8 cellular contexts compared by ENCODE assay signal in the genomic region with DNA sequence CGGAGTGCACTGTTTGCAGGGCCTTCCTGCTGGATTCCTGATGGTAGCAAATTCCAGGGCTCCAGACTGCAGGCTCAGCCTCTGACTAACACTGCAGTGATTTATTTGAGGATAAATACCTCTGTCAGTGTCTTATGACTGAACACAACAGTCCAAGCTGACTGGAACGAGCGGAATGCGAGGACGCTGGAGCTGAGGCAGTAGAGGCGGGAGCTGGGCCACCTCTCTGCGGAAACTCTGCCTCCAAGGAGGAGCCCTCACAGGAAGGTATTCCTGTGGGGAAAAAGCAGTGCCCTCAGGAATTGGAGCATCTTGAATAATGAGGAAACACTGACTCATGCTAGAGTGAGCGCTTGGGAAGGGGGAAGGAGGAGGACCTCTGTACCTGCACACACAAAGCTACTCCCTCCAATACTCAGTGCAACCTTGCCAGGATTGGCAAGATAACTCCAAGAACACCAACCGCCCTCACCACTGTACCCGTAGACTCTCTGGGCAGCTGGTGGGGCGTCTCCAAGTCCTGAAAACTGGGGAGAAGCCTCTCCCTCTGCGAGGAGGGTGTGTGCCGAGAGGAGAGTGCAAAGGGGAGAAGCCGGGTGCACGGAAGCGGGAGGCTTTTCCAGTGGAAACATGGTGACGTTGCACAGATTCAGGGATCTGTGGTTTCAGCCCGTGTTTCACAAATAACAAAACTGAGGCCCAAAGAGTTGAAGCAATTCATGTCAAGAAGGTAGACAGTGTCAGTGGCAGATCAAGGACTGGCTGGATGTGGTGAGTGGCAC. TPM values are rescaled to one million over a fixed set of nuclear protein-coding genes. Genes with fewer than 3 reads are reported as not detected.
DNase-seq lines count a peak whose midpoint lies in the region; ATAC-seq and TF ChIP-seq lines count a peak whose summit lies in the region.

No MANE protein-coding gene starts in this region.

- no peak for ATAC-seq in stimulated activated effector memory CD8-positive, alpha-beta T cell treated with anti-CD3 and anti-CD28 coated beads, Interleukin-12 subunit alpha, Interleukin-12 subunit beta, amount 100 ng/mL, for 72 hours
- no peak for ATAC-seq in GM18517 (IDR thresholded peaks at IDR 0.05; ENCODE audit: unreplicated experiment)

- DNase-seq in breast epithelium (ENCODE audit: low spot score in 2 of 2) (peak; percentile 83 to 95), islet precursor cell (peak; percentile 100), NAMALWA (ENCODE audit: low spot score) (no peak), AML-193 (lab: John Stamatoyannopoulos, UW) (no peak), CD1c-positive myeloid dendritic cell (ENCODE audit: extremely low spot score) (no peak)
- no peak for DNase-seq in stimulated activated effector memory CD8-positive, alpha-beta T cell treated with anti-CD3 and anti-CD28 coated beads, Interleukin-12 subunit alpha, Interleukin-12 subunit beta, amount 100 ng/mL, for 72 hours (ENCODE audit: low spot score in 2 of 2)

- H3K4me1 ChIP-seq in HUES64 (ENCODE audit: insufficient read depth, low read length) (peaks cover 53% of the 10 kb centered on the region), breast epithelium (peaks cover 7 to 10% of the 10 kb centered on the region in 2 donors)

- peaks cover 32% of the 10 kb centered on the region for H3K4me1 Mint-ChIP-seq in stimulated activated effector memory CD8-positive, alpha-beta T cell treated with anti-CD3 and anti-CD28 coated beads, Interleukin-12 subunit alpha, Interleukin-12 subunit beta, amount 100 ng/mL, for 72 hours

- 54% methylated on average over 17 of the region's 18 CpGs for WGBS in HUES64

- H3K36me3 Mint-ChIP-seq in stimulated activated effector memory CD8-positive, alpha-beta T cell treated with anti-CD3 and anti-CD28 coated beads, Interleukin-12 subunit alpha, Interleukin-12 subunit beta, amount 100 ng/mL, for 72 hours = peaks cover 49% of the 10 kb centered on the region

- H3K4me3 ChIP-seq in HUES64 (ENCODE audit: low read length) (no peak overlapping the region), breast epithelium (peak overlapping the region in 1 of 3 donors; percentile 5)

- no peak for TF ChIP-seq POLR2A in breast epithelium (IDR thresholded peaks at IDR 0.05)

- peak overlapping the region; percentile 89 for H3K27ac ChIP-seq in HUES64 (ENCODE audit: low read depth, low read length)
- H3K27ac ChIP-seq in breast epithelium = peak overlapping the region; percentile 89 to 91

- H3K27ac Mint-ChIP-seq in stimulated activated effector memory CD8-positive, alpha-beta T cell treated with anti-CD3 and anti-CD28 coated beads, Interleukin-12 subunit alpha, Interleukin-12 subunit beta, amount 100 ng/mL, for 72 hours = peak overlapping the region; percentile 52

- intact Hi-C loops in breast epithelium (cut with DNase I; ENCODE audit: low total_unique reads) = loop anchor here (5.0 kb wide), 1 partner anchor 293 kb away; no protein-coding TSS in a partner anchor

- no peak for TF ChIP-seq CTCF in breast epithelium (IDR thresholded peaks at IDR 0.05)

- H3K9me3 ChIP-seq in HUES64 (ENCODE audit: insufficient read depth, low read depth, low read length) = no peaks in the 10 kb centered on the region
- no peaks in the 10 kb centered on the region for H3K9me3 ChIP-seq in breast epithelium

- no peaks in the 10 kb centered on the region for H3K27me3 ChIP-seq in HUES64 (ENCODE audit: insufficient read depth, low read length)
- no peaks in the 10 kb centered on the region for H3K27me3 ChIP-seq in breast epithelium

- H3K9me3 Mint-ChIP-seq in stimulated activated effector memory CD8-positive, alpha-beta T cell treated with anti-CD3 and anti-CD28 coated beads, Interleukin-12 subunit alpha, Interleukin-12 subunit beta, amount 100 ng/mL, for 72 hours = peaks cover 5% of the 10 kb centered on the region

- H3K9ac ChIP-seq in HUES64 (ENCODE audit: low read depth, low read length) = peak overlapping the region; percentile 33; the same call in 1 of the 2 replicates

- no peak overlapping the region for H3K4me3 Mint-ChIP-seq in stimulated activated effector memory CD8-positive, alpha-beta T cell treated with anti-CD3 and anti-CD28 coated beads, Interleukin-12 subunit alpha, Interleukin-12 subunit beta, amount 100 ng/mL, for 72 hours

- peaks cover 17% of the 10 kb centered on the region for H3K36me3 ChIP-seq in HUES64 (ENCODE audit: insufficient read depth, low read length)
- no peaks in the 10 kb centered on the region for H3K36me3 ChIP-seq in breast epithelium

RNA-seq across cellular contexts. Expression of gene VGLL4, which starts 43.0 kb away (rescaled TPM):
- 39.0 TPM for polyA plus RNA-seq in HUES64 (2013, experiment 1 of 2)
- 46.0 TPM for polyA plus RNA-seq in HUES64 (2013, experiment 2 of 2)
- total RNA-seq in breast epithelium = 10 to 100 TPM; 48.0 to 90.0 (median 68.5) TPM

Comparison
In these comparisons a context has a peak if more than half of its experiments do, and no peak if none do; other contexts are left out.
1. DNase-seq: peak in breast epithelium (2 of 2) and islet precursor cell (single experiment); none in stimulated activated effector memory CD8-positive, alpha-beta T cell treated with anti-CD3 and anti-CD28 coated beads, Interleukin-12 subunit alpha, Interleukin-12 subunit beta, amount 100 ng/mL, for 72 hours (0 of 2), NAMALWA (single experiment), AML-193 (0 of 2) and CD1c-positive myeloid dendritic cell (single experiment).